ENCODE assay signal across 26 cellular contexts in genomic region chr11:22583963-22584492, GRCh38.
"Had no signal": no experiment of that assay in that cellular context is flagged by ENCODE, and none has a peak within 500 bp of the region (broad histone marks: within the 10 kb centered on the region; RNA-seq: fewer than 3 reads in every experiment).

No MANE protein-coding gene starts in this region.

- H3K9me3 ChIP-seq: gastrocnemius medialis, left lung, stomach, thyroid gland had no signal

- H3K27ac ChIP-seq: dorsolateral prefrontal cortex, epithelial cell of prostate, gastrocnemius medialis, left lung, neural progenitor cell, parathyroid adenoma, stomach, thyroid gland had no signal

- H3K9me3 Mint-ChIP-seq: naive thymus-derived CD4-positive, alpha-beta T cell; nephron; neural progenitor cell; stimulated activated effector memory CD8-positive, alpha-beta T cell treated with anti-CD3 and anti-CD28 coated beads, Interleukin-12 subunit alpha, Interleukin-12 subunit beta, amount 100 ng/mL, for 72 hours had no signal

- H3K27me3 Mint-ChIP-seq: progenitor cell of endocrine pancreas had no signal

- H3K4me1 ChIP-seq: gastrocnemius medialis, left lung, neural progenitor cell, parathyroid adenoma, stomach, thyroid gland had no signal

- H3K79me2 ChIP-seq: parathyroid adenoma had no signal

- H3K9ac ChIP-seq: neural progenitor cell, parathyroid adenoma had no signal

- H3K4me3 Mint-ChIP-seq: naive thymus-derived CD4-positive, alpha-beta T cell; nephron; neural progenitor cell; stimulated activated effector memory CD8-positive, alpha-beta T cell treated with anti-CD3 and anti-CD28 coated beads, Interleukin-12 subunit alpha, Interleukin-12 subunit beta, amount 100 ng/mL, for 72 hours had no signal

- H2AFZ ChIP-seq: neural progenitor cell, parathyroid adenoma had no signal

- ATAC-seq: esophagus mucosa; gastrocnemius medialis; left cardiac atrium; left lung; naive thymus-derived CD4-positive, alpha-beta T cell; sciatic nerve; stimulated activated effector memory CD8-positive, alpha-beta T cell treated with anti-CD3 and anti-CD28 coated beads, Interleukin-12 subunit alpha, Interleukin-12 subunit beta, amount 100 ng/mL, for 72 hours had no signal

- H3K27me3 ChIP-seq: dorsolateral prefrontal cortex, gastrocnemius medialis, left lung, neural progenitor cell, stomach, thyroid gland had no signal

- H3K4me2 ChIP-seq: neural progenitor cell, smooth muscle cell had no signal

- H3K4me1 Mint-ChIP-seq: naive thymus-derived CD4-positive, alpha-beta T cell; nephron; neural progenitor cell; stimulated activated effector memory CD8-positive, alpha-beta T cell treated with anti-CD3 and anti-CD28 coated beads, Interleukin-12 subunit alpha, Interleukin-12 subunit beta, amount 100 ng/mL, for 72 hours had no signal

- H3K36me3 Mint-ChIP-seq: naive thymus-derived CD4-positive, alpha-beta T cell; neural progenitor cell; stimulated activated effector memory CD8-positive, alpha-beta T cell treated with anti-CD3 and anti-CD28 coated beads, Interleukin-12 subunit alpha, Interleukin-12 subunit beta, amount 100 ng/mL, for 72 hours had no signal

- H3K36me3 ChIP-seq: gastrocnemius medialis, left lung, neural progenitor cell, stomach, thyroid gland had no signal

- DNase-seq: dorsolateral prefrontal cortex; effector CD4-positive, alpha-beta T cell; foreskin fibroblast; gastrocnemius medialis; head of caudate nucleus; left cardiac atrium; left lung; mesenchymal stem cell; midbrain; naive thymus-derived CD4-positive, alpha-beta T cell; stimulated activated CD4-positive, alpha-beta T cell treated with anti-CD3 and anti-CD28 coated beads, Interleukin-12 subunit alpha, Interleukin-12 subunit beta, amount 100 ng/mL, for 4 hours; stimulated activated CD4-positive, alpha-beta T cell treated with anti-CD3 and anti-CD28 coated beads, Interleukin-1b, Interleukin-23, amount 100 ng/mL, for 48 hours; stimulated activated CD4-positive, alpha-beta T cell treated with anti-CD3 and anti-CD28 coated beads, Interleukin-4, amount 100 ng/mL, for 24 hours; stimulated activated naive CD4-positive, alpha-beta T cell treated with Interleukin-2 at 50 U/mL for 16 hours; stomach; thyroid gland; trophoblast cell had no signal

- H3K27ac Mint-ChIP-seq: naive thymus-derived CD4-positive, alpha-beta T cell; nephron; neural progenitor cell; progenitor cell of endocrine pancreas; stimulated activated effector memory CD8-positive, alpha-beta T cell treated with anti-CD3 and anti-CD28 coated beads, Interleukin-12 subunit alpha, Interleukin-12 subunit beta, amount 100 ng/mL, for 72 hours had no signal

- H3K4me3 ChIP-seq: dorsolateral prefrontal cortex, gastrocnemius medialis, left lung, neural progenitor cell, smooth muscle cell, stomach, thyroid gland had no signal
